In the genomic region with DNA sequence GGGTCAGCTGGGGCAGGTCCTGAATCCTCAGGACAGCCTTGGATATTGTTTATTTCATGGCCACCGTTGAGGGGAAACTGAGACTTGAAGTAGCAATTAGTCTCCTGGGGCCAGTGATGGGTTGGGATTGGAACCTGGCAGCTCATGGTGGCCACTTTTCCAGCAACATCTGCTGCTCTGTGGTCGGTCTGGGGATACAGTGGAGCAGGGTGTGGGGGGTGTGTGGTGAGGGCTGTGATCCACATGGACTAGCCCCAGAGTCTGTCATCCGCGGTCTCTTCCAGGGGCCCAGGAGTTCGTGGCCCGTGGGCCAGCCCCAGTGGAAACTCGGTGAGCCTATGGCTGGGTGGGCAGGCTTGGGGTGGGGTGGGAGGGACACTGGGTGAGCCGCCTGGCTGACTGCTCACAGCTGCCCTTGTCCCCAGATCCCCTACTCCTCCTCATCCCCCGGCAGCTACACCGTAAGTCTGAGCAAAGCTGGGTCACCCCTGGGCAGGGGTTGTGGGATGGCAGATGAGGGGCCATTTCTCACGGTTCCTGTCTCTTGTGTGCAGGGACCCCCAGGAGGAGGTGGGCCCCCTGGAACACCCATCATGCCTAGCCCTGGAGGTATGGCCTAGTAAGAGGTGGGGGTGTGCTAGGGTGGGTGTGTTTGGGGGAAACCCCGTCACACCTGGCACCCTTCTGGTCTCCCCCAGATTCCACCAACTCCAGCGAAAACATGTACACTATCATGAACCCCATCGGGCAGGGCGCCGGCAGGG, we compare ENCODE assay signal across 13 cellular contexts. TPM values are rescaled to one million over a fixed set of nuclear protein-coding genes. Genes with fewer than 3 reads are reported as not detected.
DNase-seq lines count a peak whose midpoint lies in the region; ATAC-seq, FAIRE-seq and TF ChIP-seq lines count a peak whose summit lies in the region.
"Had no signal": no experiment of that assay in that cellular context is flagged by ENCODE, and none has a peak within 500 bp of the region (broad histone marks: within the 10 kb centered on the region; RNA-seq: fewer than 3 reads in every experiment).

No MANE protein-coding gene starts in this region.

- ATAC-seq in PC-3 (no peak), psoas muscle (no peak)

- H4K20me1 ChIP-seq in DOHH2 (ENCODE audit: control insufficient read depth, insufficient read depth, low read depth, low read length) (0 out of 2 replicates have a peak, but pooled peaks cover 3% of the 10 kb centered on the region), PC-3 (ENCODE audit: low read length) (no peaks in the 10 kb centered on the region)

- H3K4me2 ChIP-seq in DOHH2 (ENCODE audit: low read length) (peak overlapping the region; percentile 73), PC-3 (ENCODE audit: low read length) (peak overlapping the region; percentile 59; the same call in 1 of the 2 replicates)

- H3F3A ChIP-seq in DOHH2 (ENCODE audit: control insufficient read depth, insufficient read depth) = peaks cover 9% of the 10 kb centered on the region
- no peaks in the 10 kb centered on the region for H3F3A ChIP-seq in PC-3 (ENCODE audit: low read length, unreplicated experiment)

- H3K79me2 ChIP-seq in DOHH2 (ENCODE audit: control insufficient read depth, low read length) (peaks cover 17% of the 10 kb centered on the region), PC-3 (ENCODE audit: low read length) (no peaks in the 10 kb centered on the region)

- TF ChIP-seq CTCF in DOHH2 (IDR thresholded peaks at IDR 0.05; ENCODE audit: low read depth, low read length, poor library complexity, severe bottlenecking) = no peak
- TF ChIP-seq CTCF in PC-3 (conservative IDR thresholded peaks at IDR 0.05; ENCODE audit: low read depth, low read length) = no peak
- TF ChIP-seq CTCF in epithelial cell of proximal tubule (conservative IDR thresholded peaks at IDR 0.05; ENCODE audit: low read depth, low read length) = no peak
- TF ChIP-seq CTCF in psoas muscle (IDR thresholded peaks at IDR 0.05) = no peak

- H3K9me3 ChIP-seq in DOHH2 (ENCODE audit: control insufficient read depth, insufficient read depth, low read length) = no peaks in the 10 kb centered on the region
- no peaks in the 10 kb centered on the region for H3K9me3 ChIP-seq in PC-3 (ENCODE audit: low read length)
- no peaks in the 10 kb centered on the region for H3K9me3 ChIP-seq in psoas muscle

- DNase-seq in PC-3 (no peak), epithelial cell of proximal tubule (ENCODE audit: low read depth) (no peak), psoas muscle (no peak), GM12892 (ENCODE audit: insufficient read length) (no peak), RKO (ENCODE audit: low spot score) (no peak), NAMALWA (ENCODE audit: low spot score) (no peak), medulla oblongata (ENCODE audit: extremely low spot score) (no peak)
- DNase-seq: kidney glomerular epithelial cell; NCI-H446; stimulated activated CD4-positive, alpha-beta T cell treated with anti-CD3 and anti-CD28 coated beads, Interleukin-1b, Interleukin-23, amount 100 ng/mL, for 48 hours had no signal

- peak overlapping the region; percentile 65 for H3K4me3 ChIP-seq in DOHH2 (ENCODE audit: low read length)
- H3K4me3 ChIP-seq in PC-3 (ENCODE audit: low read length) = no peak overlapping the region
- H3K4me3 ChIP-seq in epithelial cell of proximal tubule (ENCODE audit: low read depth, low read length) = peak overlapping the region; percentile 30
- H3K4me3 ChIP-seq in psoas muscle = peak overlapping the region; percentile 52

- H3K36me3 ChIP-seq in DOHH2 (ENCODE audit: control insufficient read depth, low read length) (peaks cover 39% of the 10 kb centered on the region), PC-3 (ENCODE audit: low read depth, low read length) (no peaks in the 10 kb centered on the region), psoas muscle (ENCODE audit: insufficient read depth in 1 of 2, low read depth in 1 of 2) (peaks cover 0 to 4% of the 10 kb centered on the region in 2 donors)
- H3K36me3 ChIP-seq: cardiac muscle cell had no signal

- POLR2A ChIA-PET in PC-3 (lab: Charles Lee; ENCODE audit: unreplicated experiment) = no interaction called here

- FAIRE-seq in GM12892 (lab: Jason Lieb, UNC) = no peak

- 74 to 84% (median 81%) methylated on average over 14 to 16 of the region's 16 CpGs for WGBS in psoas muscle, 3 donors

- H3K27ac ChIP-seq in DOHH2 (ENCODE audit: low read depth, low read length) (peak overlapping the region; percentile 48), PC-3 (ENCODE audit: low read length) (no peak overlapping the region), psoas muscle (no peak overlapping the region)

- intact Hi-C loops in PC-3 (cut with micrococcal nuclease) = no loop called here
- intact Hi-C loops in psoas muscle (cut with DNase I) = no loop called here

- no peak overlapping the region for H3K9ac ChIP-seq in PC-3 (ENCODE audit: low read length)

- H3K27me3 ChIP-seq in DOHH2 (ENCODE audit: control insufficient read depth, low read length) = no peaks in the 10 kb centered on the region
- no peaks in the 10 kb centered on the region for H3K27me3 ChIP-seq in PC-3 (ENCODE audit: low read length)
- peaks cover 0 to 5% (median 0%) of the 10 kb centered on the region in 3 donors for H3K27me3 ChIP-seq in psoas muscle (ENCODE audit: insufficient read depth in 3 of 3, low read length in 2 of 3)
- H3K27me3 ChIP-seq: cardiac muscle cell had no signal

- H2AFZ ChIP-seq in PC-3 (ENCODE audit: low read length) = no peak overlapping the region

- CTCF ChIA-PET in PC-3 (lab: Charles Lee) = no interaction called here

- H3K9me2 ChIP-seq in DOHH2 (replicated peaks; ENCODE audit: control insufficient read depth, low read length) (no peaks in the 10 kb centered on the region), PC-3 (replicated peaks; ENCODE audit: low read length) (no peaks in the 10 kb centered on the region)

- H3K4me1 ChIP-seq in DOHH2 (ENCODE audit: control insufficient read depth, low read length) (peaks cover 68% of the 10 kb centered on the region), PC-3 (ENCODE audit: insufficient read depth, low read length) (no peaks in the 10 kb centered on the region), psoas muscle (peaks cover 14% of the 10 kb centered on the region)

- BruUV-seq in PC-3 (replicated peaks; lab: Mats Ljungman, UMichigan) = no TSS peak

- no peak for TF ChIP-seq POLR2A in GM12892 (IDR thresholded peaks at IDR 0.05; ENCODE audit: low read depth, low read length)

RNA-seq across cellular contexts. Expression of a gene that starts 5.5 kb away (rescaled TPM):
- total RNA-seq in PC-3 (2014; rRNA removed) (19.4 TPM in 2 replicates), epithelial cell of proximal tubule (88.7 and 115 TPM in 2 replicates), psoas muscle (10 to 100 TPM in 3 of 4 donors, 1 to 10 TPM in 1; 9.8 to 17.0 (median 10.9) TPM)
- 1 to 10 TPM; 6.3 to 8.6 (median 8.0) TPM for polyA plus RNA-seq in psoas muscle
- 9.3 TPM for polyA plus RNA-seq in GM12892 (2012; ENCODE audit: missing spikeins)

RNA-seq across cellular contexts. Expression of a gene that starts 13.3 kb away (rescaled TPM):
- 97.5 and 99.9 TPM in 2 replicates for total RNA-seq in PC-3 (2014; rRNA removed)
- total RNA-seq in epithelial cell of proximal tubule = 119 and 171 TPM in 2 replicates
- 10 to 100 TPM; 29.1 to 46.1 (median 29.6) TPM for total RNA-seq in psoas muscle
- polyA plus RNA-seq in psoas muscle = 10 to 100 TPM; 25.8 to 37.8 (median 28.6) TPM
- polyA plus RNA-seq in GM12892 (2012; ENCODE audit: missing spikeins) = 24.2 TPM

RNA-seq across cellular contexts. Expression of a gene that starts 35.0 kb away (rescaled TPM):
- total RNA-seq in PC-3 (2014; rRNA removed) = not detected in 2 replicates
- total RNA-seq in epithelial cell of proximal tubule = 0.06 TPM in 1 of 2 replicates, not detected in the other
- total RNA-seq in psoas muscle = 1 to 10 TPM; 2.0 to 4.1 (median 2.4) TPM
- 1 to 10 TPM in 2 of 3 donors, under 1 TPM in 1; 0.65 to 5.2 (median 1.3) TPM for polyA plus RNA-seq in psoas muscle
- polyA plus RNA-seq in GM12892 (2012; ENCODE audit: missing spikeins) = 1.1 TPM
- total RNA-seq: activated CD4-positive, alpha-beta T cell treated with anti-CD3 and anti-CD28 coated beads, Interleukin-2, amount 10 ng/mL, durations not matched to agents 24 days and 14 days; cardiac muscle cell had no signal
- polyA plus RNA-seq: cardiac muscle cell had no signal

RNA-seq across cellular contexts. Expression of a gene that starts 46.5 kb away (rescaled TPM):
- total RNA-seq in PC-3 (2014; rRNA removed) = 84.3 and 105 TPM in 2 replicates
- total RNA-seq in epithelial cell of proximal tubule = 76.3 and 262 TPM in 2 replicates
- 1 to 10 TPM in 2 of 4 donors, under 1 TPM in 2; 0.50 to 8.5 (median 2.2) TPM for total RNA-seq in psoas muscle
- polyA plus RNA-seq in psoas muscle = 10 to 100 TPM in 1 of 3 donors, under 1 TPM in 2; 0.27 to 37.1 (median 0.35) TPM
- polyA plus RNA-seq in GM12892 (2012; ENCODE audit: missing spikeins) = 1.6 TPM
